Comparison of ENCODE assay signal across 18 cellular contexts in the genomic region with DNA sequence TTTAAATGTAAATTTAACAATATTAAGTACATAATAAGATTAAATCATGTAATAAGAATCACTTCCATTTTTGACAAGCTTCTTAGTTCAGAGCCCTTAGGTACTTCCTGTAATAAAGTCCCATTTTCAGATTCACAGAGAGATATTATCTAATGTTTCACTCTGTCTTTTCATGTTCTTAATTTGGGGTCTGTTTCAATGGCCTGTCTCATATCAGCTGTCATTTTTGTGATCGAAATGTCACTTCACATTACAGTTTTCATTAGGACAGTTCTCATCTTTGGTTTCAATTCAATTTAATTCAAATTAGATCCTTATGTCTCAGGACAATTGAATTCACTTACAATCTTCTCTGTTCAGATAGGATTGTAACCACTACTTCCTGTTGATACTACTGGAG. TPM values are rescaled to one million over a fixed set of nuclear protein-coding genes. Genes with fewer than 3 reads are reported as not detected.
"Had no signal": no experiment of that assay in that cellular context is flagged by ENCODE, and none has a peak within 500 bp of the region (broad histone marks: within the 10 kb centered on the region; RNA-seq: fewer than 3 reads in every experiment).

No MANE protein-coding gene starts in this region.

- H3K27me3 ChIP-seq: esophagus muscularis mucosa, gastrocnemius medialis, heart right ventricle, uterus had no signal

- H3K36me3 ChIP-seq: esophagus muscularis mucosa, gastrocnemius medialis, heart right ventricle, left lung, lower lobe of right lung had no signal

- H3K4me1 Mint-ChIP-seq: nephron had no signal

- ATAC-seq: effector memory CD8-positive, alpha-beta T cell; gastrocnemius medialis; heart right ventricle; left lung; lower lobe of right lung; right cardiac atrium had no signal

- H3K4me3 Mint-ChIP-seq: effector memory CD8-positive, alpha-beta T cell; memory B cell; mesothelial cell of epicardium; nephron had no signal

- DNase-seq: effector memory CD8-positive, alpha-beta T cell; gastrocnemius medialis; heart right ventricle; left lung; lower lobe of right lung; posterior cingulate gyrus; right cardiac atrium; small intestine; stimulated activated CD4-positive, alpha-beta T cell treated with anti-CD3 and anti-CD28 coated beads, Interleukin-12 subunit alpha, Interleukin-12 subunit beta, amount 100 ng/mL, for 4 hours; stimulated activated naive CD4-positive, alpha-beta T cell treated with Interleukin-2 at 50 U/mL for 16 hours; trophoblast cell; uterus had no signal

- H3K4me3 ChIP-seq: esophagus muscularis mucosa, gastrocnemius medialis, heart right ventricle, left lung, lower lobe of right lung, uterus had no signal

- H3K27ac ChIP-seq: epithelial cell of prostate, esophagus muscularis mucosa, gastrocnemius medialis, heart right ventricle, left lung, lower lobe of right lung, uterus had no signal

- H3K9me3 ChIP-seq: esophagus muscularis mucosa, gastrocnemius medialis, heart right ventricle, left lung, lower lobe of right lung, uterus had no signal

- FAIRE-seq: small intestine had no signal

- H3K9me3 Mint-ChIP-seq: effector memory CD8-positive, alpha-beta T cell; mesothelial cell of epicardium; nephron had no signal

- H3K27me3 Mint-ChIP-seq: memory B cell had no signal

- H3K27ac Mint-ChIP-seq: effector memory CD8-positive, alpha-beta T cell; memory B cell; mesothelial cell of epicardium; nephron had no signal

- H3K4me1 ChIP-seq: esophagus muscularis mucosa, gastrocnemius medialis, heart right ventricle, left lung, lower lobe of right lung, uterus had no signal

RNA-seq across cellular contexts. Expression of a gene that starts 22.6 kb away (rescaled TPM):
- total RNA-seq: myocyte had no signal
